1 cellular context compared by ENCODE assay signal in genomic region chr17:47225436-47225858, GRCh38.
TF ChIP-seq lines count a peak whose summit lies in the region.

No MANE protein-coding gene starts in this region.

TF ChIP-seq in K562, 482 proteins besides CTCF, POLR2A, EP300 and RAD21 (continued from another document):
- TF ChIP-seq MGA (IDR thresholded peaks at IDR 0.05) (no peak), HMG20B (CRISPR knock-in tag; IDR thresholded peaks at IDR 0.05) (no peak), SRF (CRISPR knock-in tag; IDR thresholded peaks at IDR 0.05) (peak in 1 of 2 experiments; percentile 53; a peak in 1 of 4 replicates), NFRKB (IDR thresholded peaks at IDR 0.05; ENCODE audit: low read depth) (no peak), KLF13 (tag; IDR thresholded peaks at IDR 0.05; ENCODE audit: borderline replicate concordance, low read depth) (no peak), BRD9 (IDR thresholded peaks at IDR 0.05; ENCODE audit: low read depth, partially characterized antibody) (no peak), FOXA3 (CRISPR knock-in tag; conservative IDR thresholded peaks at IDR 0.05 in 1 of 2, IDR thresholded peaks at IDR 0.05 in 1 of 2) (no peak), TGIF2 (CRISPR knock-in tag; IDR thresholded peaks at IDR 0.05) (no peak), ZNF589 (CRISPR knock-in tag; IDR thresholded peaks at IDR 0.05; ENCODE audit: low read depth) (peak; percentile 59; the same call in 1 of the 2 replicates), PCBP2 (IDR thresholded peaks at IDR 0.05; ENCODE audit: low read depth, low read length, poor library complexity, severe bottlenecking) (no peak), NR2C2 (CRISPR knock-in tag; IDR thresholded peaks at IDR 0.05) (no peak), NR2C2 (tag; IDR thresholded peaks at IDR 0.05) (0 out of 2 replicates have a peak, but pooled peaks have one; percentile 8), NFIC (IDR thresholded peaks at IDR 0.05) (peak; percentile 80), NR4A1 (CRISPR knock-in tag; IDR thresholded peaks at IDR 0.05) (no peak), NR4A1 (tag; IDR thresholded peaks at IDR 0.05) (no peak), SIX5 (IDR thresholded peaks at IDR 0.05; ENCODE audit: borderline replicate concordance in 1 of 2, insufficient read depth in 1 of 2, low read depth in 1 of 2, low read length in 2 of 2) (no peak), NR2C1 (IDR thresholded peaks at IDR 0.05) (no peak), NR2C1 (tag; IDR thresholded peaks at IDR 0.05) (no peak), FOXO4 (CRISPR knock-in tag; IDR thresholded peaks at IDR 0.05) (no peak)
